In the genomic region with DNA sequence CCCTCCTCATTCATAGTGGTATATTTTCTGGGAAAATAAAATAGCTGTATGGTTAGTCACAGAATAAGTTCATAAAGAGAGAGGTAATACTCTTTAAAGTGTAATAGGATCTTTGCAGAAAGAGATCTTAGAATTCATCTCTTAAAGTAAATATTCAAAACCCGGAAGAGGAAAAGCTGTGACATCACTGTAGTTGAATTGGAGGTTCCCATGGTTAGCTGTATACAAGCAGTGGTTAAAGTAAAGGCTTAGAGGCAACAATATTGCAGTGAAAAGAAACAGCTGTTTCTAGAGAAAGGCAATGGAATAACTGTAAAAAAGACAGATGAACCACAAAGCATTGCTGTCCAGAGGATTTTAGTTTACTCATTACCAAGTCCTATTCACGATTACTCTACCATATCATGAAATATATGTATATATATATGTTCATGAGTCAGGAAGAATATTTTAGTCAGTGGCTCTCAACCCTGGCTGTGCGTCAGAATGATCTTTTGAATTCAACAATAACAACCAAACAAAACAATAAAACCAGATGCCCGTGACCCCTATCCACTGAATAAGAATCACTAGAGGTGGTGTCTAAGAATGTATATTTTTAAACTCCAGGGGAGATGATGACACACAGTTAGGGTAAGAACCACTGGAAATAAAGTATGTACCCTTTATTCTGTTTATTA, we compare ENCODE assay signal across 13 cellular contexts. TPM values are rescaled to one million over a fixed set of nuclear protein-coding genes. Genes with fewer than 3 reads are reported as not detected.
DNase-seq lines count a peak whose midpoint lies in the region; ATAC-seq and FAIRE-seq lines count a peak whose summit lies in the region.
"Had no signal": no experiment of that assay in that cellular context is flagged by ENCODE, and none has a peak within 500 bp of the region (broad histone marks: within the 10 kb centered on the region; RNA-seq: fewer than 3 reads in every experiment).

No MANE protein-coding gene starts in this region.

- H3K9me3 Mint-ChIP-seq in activated CD4-positive, alpha-beta T cell treated with anti-CD3 and anti-CD28 coated beads for 36 hours (ENCODE audit: low read depth) = no peaks in the 10 kb centered on the region

- no peak overlapping the region for H3K27ac Mint-ChIP-seq in activated CD4-positive, alpha-beta T cell treated with anti-CD3 and anti-CD28 coated beads for 36 hours

- H3K4me1 Mint-ChIP-seq in activated CD4-positive, alpha-beta T cell treated with anti-CD3 and anti-CD28 coated beads for 36 hours = peaks cover 49% of the 10 kb centered on the region

- H3K36me3 Mint-ChIP-seq in activated CD4-positive, alpha-beta T cell treated with anti-CD3 and anti-CD28 coated beads for 36 hours (ENCODE audit: low read depth) = peaks cover 32% of the 10 kb centered on the region

- H3K27me3 Mint-ChIP-seq in activated CD4-positive, alpha-beta T cell treated with anti-CD3 and anti-CD28 coated beads for 36 hours = no peaks in the 10 kb centered on the region

- FAIRE-seq in RCC 7860 (lab: Jason Lieb, UNC) = no peak
- FAIRE-seq: TTC549 had no signal

- CTCF ChIA-PET in activated CD4-positive, alpha-beta T cell treated with anti-CD3 and anti-CD28 coated beads for 36 hours (lab: Charles Lee) = interaction anchor here (1.0 kb wide), 2 partner anchors 8 to 13 kb away, joined by 3 to 5 read pairs; no protein-coding TSS in a partner anchor

- intact Hi-C loops in activated CD4-positive, alpha-beta T cell treated with anti-CD3 and anti-CD28 coated beads for 36 hours (cut with DNase I, micrococcal nuclease) = no loop called here

- DNase-seq in EH (ENCODE audit: low read depth) (peak; percentile 75), RPMI7951 (ENCODE audit: low read depth) (peak; percentile 5), dermis blood vessel endothelial cell (peak; percentile 83), pulmonary artery endothelial cell (ENCODE audit: low read depth, low spot score) (peak; percentile 53), RCC 7860 (ENCODE audit: low spot score) (no peak)
- no peak for DNase-seq in activated CD4-positive, alpha-beta T cell treated with anti-CD3 and anti-CD28 coated beads for 48 hours
- no peak for DNase-seq in activated CD4-positive, alpha-beta T cell treated with anti-CD3 and anti-CD28 coated beads for 36 hours
- DNase-seq: activated T-cell treated with anti-CD3 and anti-CD28 coated beads, Interleukin-2, amount 50 U/mL, for 48 hours; dorsolateral prefrontal cortex; mucosa of descending colon; spleen had no signal

- no peak for ATAC-seq in GM21367 (IDR thresholded peaks at IDR 0.05; ENCODE audit: unreplicated experiment)
- ATAC-seq in activated CD4-positive, alpha-beta T cell treated with anti-CD3 and anti-CD28 coated beads for 36 hours = no peak
- ATAC-seq: mucosa of descending colon had no signal

- no peak overlapping the region for H3K4me3 Mint-ChIP-seq in activated CD4-positive, alpha-beta T cell treated with anti-CD3 and anti-CD28 coated beads for 36 hours

- POLR2A ChIA-PET in activated CD4-positive, alpha-beta T cell treated with anti-CD3 and anti-CD28 coated beads for 36 hours (lab: Charles Lee) = no interaction called here

RNA-seq across cellular contexts. Expression of a gene that starts 4.7 kb away (rescaled TPM):
- 32.6 and 34.0 TPM in 2 replicates for total RNA-seq in RPMI7951 (2014; rRNA removed; shearing (Covaris generic))
- 70.1 and 77.0 TPM in 2 replicates for total RNA-seq in dermis blood vessel endothelial cell
- total RNA-seq in pulmonary artery endothelial cell = 57.5 and 61.6 TPM in 2 replicates
- total RNA-seq in activated CD4-positive, alpha-beta T cell treated with anti-CD3 and anti-CD28 coated beads for 36 hours = 10 to 100 TPM; 24.0 to 25.9 TPM

Comparison
In these comparisons a context has a peak if more than half of its experiments do, and no peak if none do; other contexts are left out.
1. DNase-seq: peak in EH (single experiment), RPMI7951 (single experiment), dermis blood vessel endothelial cell (single experiment) and pulmonary artery endothelial cell (single experiment); none in RCC 7860 (single experiment), activated CD4-positive, alpha-beta T cell treated with anti-CD3 and anti-CD28 coated beads for 48 hours (single experiment) and activated CD4-positive, alpha-beta T cell treated with anti-CD3 and anti-CD28 coated beads for 36 hours (single experiment).